8 cellular contexts compared by ENCODE assay signal in genomic region chr22:19874307-19875060, GRCh38. TPM values are rescaled to one million over a fixed set of nuclear protein-coding genes. Genes with fewer than 3 reads are reported as not detected.
A peak's percentile ranks its signal among the peaks of the same experiment; 100 is the strongest.
DNase-seq lines count a peak whose midpoint lies in the region; ATAC-seq and TF ChIP-seq lines count a peak whose summit lies in the region.

No MANE protein-coding gene starts in this region.

- H3K27ac ChIP-seq in sigmoid colon (peak overlapping the region in 1 of 4 donors; percentile 10), transverse colon (peak overlapping the region in 1 of 4 donors; percentile 44)

- H3K36me3 ChIP-seq in sigmoid colon (peaks cover 0 to 25% (median 6%) of the 10 kb centered on the region in 4 donors), transverse colon (no peaks in the 10 kb centered on the region)

- intact Hi-C loops in sigmoid colon (cut with DNase I), result no loop called here
- intact Hi-C loops in transverse colon (cut with DNase I; ENCODE audit: low total_unique reads), result no loop called here

- H3K27me3 ChIP-seq in sigmoid colon, result no peaks in the 10 kb centered on the region
- no peaks in the 10 kb centered on the region for H3K27me3 ChIP-seq in transverse colon

- TF ChIP-seq CTCF in sigmoid colon (IDR thresholded peaks at IDR 0.05) (no peak), transverse colon (IDR thresholded peaks at IDR 0.05) (no peak)

- H3K4me1 ChIP-seq in sigmoid colon, result peaks cover 0 to 29% (median 15%) of the 10 kb centered on the region in 4 donors
- H3K4me1 ChIP-seq in transverse colon, result peaks cover 11 to 37% (median 26%) of the 10 kb centered on the region in 4 donors

- ATAC-seq in esophagus mucosa (peak; percentile 67), GM21381 (IDR thresholded peaks at IDR 0.05; ENCODE audit: unreplicated experiment) (no peak)

- H3K9me3 ChIP-seq in sigmoid colon (no peaks in the 10 kb centered on the region), transverse colon (no peaks in the 10 kb centered on the region)

- in situ Hi-C loops in transverse colon (cut with MboI; ENCODE audit: low pct_ligation_motif_present in 1 of 4, low pct_unique_long_range_greater_than_20kb in 1 of 4, low sequenced_read_pairs in 3 of 4), result no loop called here

- TF ChIP-seq POLR2A in sigmoid colon (IDR thresholded peaks at IDR 0.05) (no peak), transverse colon (IDR thresholded peaks at IDR 0.05) (no peak)

- DNase-seq in NCI-H1436 (lab: John Stamatoyannopoulos, UW), result peak; percentile 13
- DNase-seq in NCI-H1436 treated with DMSO at 0.1 percent for 48 hours (lab: John Stamatoyannopoulos, UW), result no peak
- peak; percentile 32 to 46 for DNase-seq in activated CD4-positive, alpha-beta T cell treated with anti-CD3 and anti-CD28 coated beads for 4 hours
- DNase-seq in sigmoid colon, result peak; percentile 63
- DNase-seq in transverse colon, result no peak
- DNase-seq in glomerular visceral epithelial cell (ENCODE audit: extremely low spot score), result no peak

- H3K4me3 ChIP-seq in sigmoid colon, result no peak overlapping the region
- H3K4me3 ChIP-seq in transverse colon, result no peak overlapping the region

- WGBS in sigmoid colon, 2 donors, result 22 to 61% methylated on average over 27 of the region's 27 CpGs
- WGBS in transverse colon (ENCODE audit: low coverage in 1 of 2), 2 donors, result 50% methylated on average over 25 of the region's 27 CpGs; no CpG with 5 or more reads in 1 of the 2 donors

- no peak for TF ChIP-seq EP300 in sigmoid colon (IDR thresholded peaks at IDR 0.05)
- TF ChIP-seq EP300 in transverse colon (IDR thresholded peaks at IDR 0.05; ENCODE audit: low read depth), result no peak

RNA-seq across cellular contexts. Expression of gene GNB1L, which starts 19.8 kb away (rescaled TPM):
- total RNA-seq in esophagus mucosa (3.9 TPM), sigmoid colon (10 to 100 TPM in 1 of 4 donors, 1 to 10 TPM in 3; 3.6 to 15.0 (median 5.3) TPM), transverse colon (1 to 10 TPM in 3 of 4 donors, under 1 TPM in 1; 0.80 to 4.8 (median 2.8) TPM)
- 1 to 10 TPM; 2.5 to 7.0 (median 3.0) TPM for polyA plus RNA-seq in sigmoid colon

RNA-seq across cellular contexts. Expression of gene RTL10, which starts 19.8 kb away (rescaled TPM):
- total RNA-seq in esophagus mucosa (14.0 TPM), sigmoid colon (10 to 100 TPM in 1 of 4 donors, 1 to 10 TPM in 3; 6.6 to 15.0 (median 8.7) TPM), transverse colon (10 to 100 TPM in 1 of 4 donors, 1 to 10 TPM in 3; 7.1 to 16.8 (median 7.8) TPM)
- 1 to 10 TPM; 1.8 to 7.8 (median 2.8) TPM for polyA plus RNA-seq in sigmoid colon

Comparison
In these comparisons a context has a peak if more than half of its experiments do, and no peak if none do; other contexts are left out.
1. DNase-seq: peak in NCI-H1436 (single experiment), activated CD4-positive, alpha-beta T cell treated with anti-CD3 and anti-CD28 coated beads for 4 hours (2 of 2) and sigmoid colon (single experiment); none in NCI-H1436 treated with DMSO at 0.1 percent for 48 hours (single experiment), transverse colon (single experiment) and glomerular visceral epithelial cell (single experiment).